Comparison of ENCODE assay signal across 8 cellular contexts in the genomic region with DNA sequence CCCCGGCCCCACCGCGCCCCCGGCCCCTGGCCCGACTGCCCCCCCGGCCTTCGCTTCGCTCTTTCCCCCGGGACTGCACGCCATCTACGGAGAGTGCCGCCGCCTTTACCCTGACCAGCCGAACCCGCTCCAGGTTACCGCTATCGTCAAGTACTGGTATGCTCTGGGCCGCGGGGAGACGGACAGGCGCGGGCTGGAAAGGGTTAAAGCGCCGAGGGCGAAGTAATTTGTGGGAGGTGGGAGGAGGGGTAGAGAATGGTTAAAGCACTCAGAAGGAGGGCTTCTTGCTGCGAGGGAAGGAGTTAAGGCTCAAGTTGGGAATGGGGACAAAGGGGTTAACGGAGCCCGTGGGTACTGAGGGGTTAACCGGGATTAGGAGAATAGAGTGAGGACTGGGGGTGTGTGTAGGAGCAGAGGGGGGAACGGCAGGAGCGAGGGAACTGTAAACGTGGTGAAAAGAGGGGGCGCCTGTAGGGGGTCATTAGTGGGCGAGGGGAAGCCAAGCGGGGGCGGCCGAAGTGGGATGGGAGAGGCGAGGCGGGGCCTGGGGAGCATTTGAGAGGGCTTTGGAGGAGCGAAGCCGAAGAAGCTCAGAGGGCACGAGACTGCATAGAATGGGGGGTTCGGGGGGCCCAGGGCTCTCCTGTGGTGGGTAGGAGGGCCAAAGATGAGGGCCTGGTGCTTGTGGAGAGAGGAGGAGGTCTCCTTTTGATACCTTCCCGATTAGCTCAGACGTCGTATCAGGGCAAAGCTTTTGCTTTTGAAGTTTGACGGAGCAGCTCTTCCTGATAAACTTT. TPM values are rescaled to one million over a fixed set of nuclear protein-coding genes. Genes with fewer than 3 reads are reported as not detected.
A peak's percentile ranks its signal among the peaks of the same experiment; 100 is the strongest.
DNase-seq lines count a peak whose midpoint lies in the region; ATAC-seq and TF ChIP-seq lines count a peak whose summit lies in the region.

No MANE protein-coding gene starts in this region.

- WGBS in adrenal gland, 4 donors: 0 to 1% (median 1%) methylated on average over 29 to 47 of the region's 47 CpGs
- WGBS in iPS DF 6.9 (ENCODE audit: insufficient coverage, insufficient read length): no CpG with 5 or more reads among the region's 47 CpGs

- H3K9me3 Mint-ChIP-seq in activated T-helper 17 cell treated with anti-CD3 and anti-CD28 coated beads, Interleukin-2, amount 50 U/mL, for 72 hours: no peaks in the 10 kb centered on the region

- POLR2A ChIA-PET in Panc1 (lab: Charles Lee): interaction anchor here (0.6 kb wide), 1 partner anchor 235 kb away, joined by 6 read pairs; no protein-coding TSS in a partner anchor

- TF ChIP-seq POLR2A in adrenal gland (IDR thresholded peaks at IDR 0.05): peak in 1 of 2 donors; percentile 16

- H3K36me3 ChIP-seq in Panc1 (ENCODE audit: control insufficient read depth, insufficient read depth, low read length) (peaks cover 10% of the 10 kb centered on the region; the same call in 1 of the 2 replicates), adrenal gland (replicated peaks in 1 of 2) (peaks cover 0 to 4% of the 10 kb centered on the region in 2 donors), iPS DF 6.9 (ENCODE audit: control insufficient read depth, insufficient read depth, low read length) (no peaks in the 10 kb centered on the region)

- BruUV-seq in Panc1 (replicated peaks; lab: Mats Ljungman, UMichigan): no TSS peak

- intact Hi-C loops in Panc1 (cut with micrococcal nuclease; ENCODE audit: unreplicated experiment) (loop anchor here (5.0 kb wide), 1 partner anchor 138 kb away; a partner anchor contains a TSS), adrenal gland (cut with DNase I) (loop anchor here (5.0 kb wide), 2 partner anchors 78 to 88 kb away; no protein-coding TSS in a partner anchor)

- no peak for TF ChIP-seq CTCF in GM12864 (IDR thresholded peaks at IDR 0.05; ENCODE audit: low read depth, low read length, missing control alignments)
- TF ChIP-seq CTCF in Panc1 (IDR thresholded peaks at IDR 0.05): no peak
- TF ChIP-seq CTCF in adrenal gland (IDR thresholded peaks at IDR 0.05): no peak

- H3K27ac Mint-ChIP-seq in activated T-helper 17 cell treated with anti-CD3 and anti-CD28 coated beads, Interleukin-2, amount 50 U/mL, for 72 hours: no peak overlapping the region

- H3K4me1 ChIP-seq in Panc1 (ENCODE audit: control insufficient read depth, insufficient read depth, low read length): peaks cover 16% of the 10 kb centered on the region
- H3K4me1 ChIP-seq in adrenal gland (replicated peaks in 1 of 2): peaks cover 8 to 30% of the 10 kb centered on the region in 2 donors
- no peaks in the 10 kb centered on the region for H3K4me1 ChIP-seq in iPS DF 6.9 (ENCODE audit: control insufficient read depth, insufficient read depth, low read length)

- H3K4me3 Mint-ChIP-seq in activated T-helper 17 cell treated with anti-CD3 and anti-CD28 coated beads, Interleukin-2, amount 50 U/mL, for 72 hours: no peak overlapping the region

- H3K9me3 ChIP-seq in Panc1 (ENCODE audit: control insufficient read depth, insufficient read depth, low read depth, low read length) (no peaks in the 10 kb centered on the region), adrenal gland (replicated peaks in 1 of 3) (no peaks in the 10 kb centered on the region), iPS DF 6.9 (ENCODE audit: control insufficient read depth, insufficient read depth, low read length) (no peaks in the 10 kb centered on the region)

- H3K27me3 ChIP-seq in Panc1 (ENCODE audit: control insufficient read depth, insufficient read depth, low read length) (no peaks in the 10 kb centered on the region), adrenal gland (no peaks in the 10 kb centered on the region), iPS DF 6.9 (ENCODE audit: control insufficient read depth, insufficient read depth, low read length) (peaks cover 7% of the 10 kb centered on the region; the same call in 1 of the 2 replicates)

- in situ Hi-C loops in Panc1 (cut with HindIII; ENCODE audit: low pct_unique_long_range_greater_than_20kb, low sequenced_read_pairs): loop anchor here (10.0 kb wide), 1 partner anchor 70 kb away; no protein-coding TSS in a partner anchor

- H3K36me3 Mint-ChIP-seq in activated T-helper 17 cell treated with anti-CD3 and anti-CD28 coated beads, Interleukin-2, amount 50 U/mL, for 72 hours (ENCODE audit: low read depth): peaks cover 21% of the 10 kb centered on the region

- peaks cover 3% of the 10 kb centered on the region for H3K4me1 Mint-ChIP-seq in activated T-helper 17 cell treated with anti-CD3 and anti-CD28 coated beads, Interleukin-2, amount 50 U/mL, for 72 hours

- ATAC-seq in Panc1: no peak
- no peak for ATAC-seq in activated T-helper 17 cell treated with anti-CD3 and anti-CD28 coated beads, Interleukin-2, amount 50 U/mL, for 72 hours (replicated peaks)
- ATAC-seq in GM21360 (IDR thresholded peaks at IDR 0.05; ENCODE audit: unreplicated experiment): no peak
- ATAC-seq in HG03432 (IDR thresholded peaks at IDR 0.05; ENCODE audit: unreplicated experiment): no peak

- DNase-seq in GM12864 (ENCODE audit: low read depth) (no peak), Panc1 (ENCODE audit: low read depth, low spot score) (no peak), adrenal gland (peak; percentile 26 to 66 (median 46)), iPS DF 6.9 (ENCODE audit: low read depth, low spot score) (peak; percentile 52), skeletal muscle cell (ENCODE audit: low read depth) (no peak)

- H3K4me3 ChIP-seq in GM12864 (ENCODE audit: low read depth, low read length) (peak overlapping the region; percentile 84), Panc1 (ENCODE audit: low read depth in 2 of 2, low read length in 2 of 2) (peak overlapping the region; percentile 95 to 99), adrenal gland (peak overlapping the region; percentile 80 to 94 (median 82)), iPS DF 6.9 (ENCODE audit: low read length) (peak overlapping the region; percentile 83; the same call in 1 of the 2 replicates), skeletal muscle cell (ENCODE audit: low read depth, low read length) (peak overlapping the region; percentile 99)

- no peaks in the 10 kb centered on the region for H3K27me3 Mint-ChIP-seq in activated T-helper 17 cell treated with anti-CD3 and anti-CD28 coated beads, Interleukin-2, amount 50 U/mL, for 72 hours

- peak overlapping the region; percentile 90 for H3K27ac ChIP-seq in Panc1 (ENCODE audit: low read length)
- peak overlapping the region in 4 of 5 donors; percentile 62 to 81 (median 67) for H3K27ac ChIP-seq in adrenal gland
- H3K27ac ChIP-seq in iPS DF 6.9 (ENCODE audit: low read length): no peak overlapping the region

- CTCF ChIA-PET in Panc1 (lab: Charles Lee): interaction anchor here (0.5 to 3.6 kb wide), 5 partner anchors 26 to 335 kb away, joined by 3 to 38 read pairs (median 3); no protein-coding TSS in a partner anchor

RNA-seq across cellular contexts. Expression of a gene that starts 0.6 kb away (rescaled TPM):
- total RNA-seq in Panc1 (2021; ENCODE audit: unreplicated experiment) (9.5 TPM), adrenal gland (10 to 100 TPM in 6 of 8 donors, 1 to 10 TPM in 2; 8.3 to 20.2 (median 13.0) TPM)
- polyA plus RNA-seq in Panc1 (2012; ENCODE audit: insufficient read length): 10.9 TPM
- 10 to 100 TPM in 1 of 3 donors, 1 to 10 TPM in 2; 4.3 to 11.8 (median 8.3) TPM for polyA plus RNA-seq in adrenal gland
- total RNA-seq in activated T-helper 17 cell treated with anti-CD3 and anti-CD28 coated beads, Interleukin-2, amount 50 U/mL, for 72 hours: 10 to 100 TPM; 11.1 to 16.2 TPM

RNA-seq across cellular contexts. Expression of a gene that starts 1.9 kb away (rescaled TPM):
- 147 TPM for total RNA-seq in Panc1 (2021; ENCODE audit: unreplicated experiment)
- 133 TPM for polyA plus RNA-seq in Panc1 (2012; ENCODE audit: insufficient read length)
- total RNA-seq in adrenal gland: 100 to 1,000 TPM in 5 of 8 donors, 10 to 100 TPM in 3; 80.4 to 154 (median 106) TPM
- 100 to 1,000 TPM in 2 of 3 donors, 10 to 100 TPM in 1; 68.1 to 117 (median 102) TPM for polyA plus RNA-seq in adrenal gland
- total RNA-seq in activated T-helper 17 cell treated with anti-CD3 and anti-CD28 coated beads, Interleukin-2, amount 50 U/mL, for 72 hours: 10 to 100 TPM; 43.0 to 74.4 TPM

RNA-seq across cellular contexts. Expression of a gene that starts 53.0 kb away (rescaled TPM):
- total RNA-seq in Panc1 (2021; ENCODE audit: unreplicated experiment) (0.21 TPM), adrenal gland (under 1 TPM in 3 of 8 donors, not detected in 5; 0.14 to 0.28 (median 0.18) TPM)
- polyA plus RNA-seq in Panc1 (2012; ENCODE audit: insufficient read length): 1.2 TPM
- under 1 TPM in 2 of 3 donors, not detected in 1; 0.24 TPM for polyA plus RNA-seq in adrenal gland
- under 1 TPM; 0.29 to 0.39 TPM for total RNA-seq in activated T-helper 17 cell treated with anti-CD3 and anti-CD28 coated beads, Interleukin-2, amount 50 U/mL, for 72 hours

Comparison
In these comparisons a context has a peak if more than half of its experiments do, and no peak if none do; other contexts are left out.
1. DNase-seq: peak in adrenal gland (7 of 7) and iPS DF 6.9 (single experiment); none in GM12864 (single experiment), Panc1 (single experiment) and skeletal muscle cell (single experiment).
2. Peak in every context shown above with its lines, with median percentiles within 50 percentile points of each other: H3K4me3 ChIP-seq.